In genomic region chr7:158192184-158192835, GRCh38 we compare ENCODE assay signal across 23 cellular contexts.
"Had no signal": no experiment of that assay in that cellular context is flagged by ENCODE, and none has a peak within 500 bp of the region (broad histone marks: within the 10 kb centered on the region; RNA-seq: fewer than 3 reads in every experiment).

No MANE protein-coding gene starts in this region.

- H3K27me3 ChIP-seq: MG63, SJCRH30 had no signal

- H3K36me3 ChIP-seq: MG63, SJCRH30 had no signal

- H3K4me1 ChIP-seq: SJCRH30 had no signal

- ATAC-seq: Panc1, PC-3, Right ventricle myocardium inferior, SK-N-SH treated with all-trans-retinoic acid at 6 μM for 48 hours had no signal

- H3K4me3 ChIP-seq: MG63, SJCRH30 had no signal

- H3K27ac ChIP-seq: SJCRH30 had no signal

- H3K9me3 ChIP-seq: MG63 had no signal

- DNase-seq: Karpas-422; KG1; MG63; NCI-H1092; NCI-H1105 treated with DMSO at 0.1 percent for 48 hours; NCI-H1417 treated with DMSO at 0.1 percent for 48 hours; NCI-H1694; NCI-H187 treated with DMSO at 0.1 percent for 48 hours; NCI-H2029 treated with DMSO at 0.1 percent for 48 hours; NCI-H2171 treated with DMSO at 0.1 percent for 48 hours; NCI-H345; NCI-H446 treated with DMSO at 0.1 percent for 48 hours; NCI-H510A treated with DMSO at 0.1 percent for 48 hours; NCI-H526; NCI-H774; NK-92 treated with Interleukin-12 subunit alpha and Interleukin-12 subunit beta, amount 100 ng/mL, for 24 hours; PC-3; SHP77 treated with DMSO at 0.1 percent for 48 hours; SJCRH30; T-helper 1 cell had no signal
